5 cellular contexts compared by ENCODE assay signal in genomic region chr11:114612199-114612598, GRCh38. TPM values are rescaled to one million over a fixed set of nuclear protein-coding genes. Genes with fewer than 3 reads are reported as not detected.
"Had no signal": no experiment of that assay in that cellular context is flagged by ENCODE, and none has a peak within 500 bp of the region (broad histone marks: within the 10 kb centered on the region; RNA-seq: fewer than 3 reads in every experiment).

No MANE protein-coding gene starts in this region.

RNA-seq across cellular contexts. Expression of gene NXPE4, which starts 16.6 kb away (rescaled TPM):
- total RNA-seq: GM23338, H1, H9, HepG2, HT-29 had no signal

RNA-seq across cellular contexts. Expression of gene NXPE1, which starts 52.5 kb away (rescaled TPM):
- total RNA-seq: GM23338, H1, H9, HepG2, HT-29 had no signal
